25 cellular contexts compared by ENCODE assay signal in genomic region chr6:44473393-44473792, GRCh38.
"Had no signal": no experiment of that assay in that cellular context is flagged by ENCODE, and none has a peak within 500 bp of the region (broad histone marks: within the 10 kb centered on the region; RNA-seq: fewer than 3 reads in every experiment).

No MANE protein-coding gene starts in this region.

- H3K27ac ChIP-seq: esophagus muscularis mucosa, heart right ventricle, lower lobe of right lung, prostate gland, sigmoid colon, thoracic aorta, tibial nerve, upper lobe of right lung, uterus had no signal

- H3K9me3 ChIP-seq: esophagus muscularis mucosa, heart right ventricle, lower lobe of right lung, mucosa of descending colon, prostate gland, sigmoid colon, thoracic aorta, tibial nerve, upper lobe of right lung, uterus had no signal

- DNase-seq: cortex of kidney; foreskin melanocyte; glutamatergic neuron; heart right ventricle; hippocampal formation; left ventricle myocardium superior; lower lobe of right lung; mucosa of descending colon; naive B cell; right cardiac atrium; sigmoid colon; stimulated activated CD4-positive, alpha-beta T cell treated with anti-CD3 and anti-CD28 coated beads, Interleukin-4, amount 100 ng/mL, for 4 hours; stimulated activated naive CD8-positive, alpha-beta T cell treated with anti-CD3 and anti-CD28 coated beads, Interleukin-15, Interleukin-2, amounts not matched to agents 100 U/mL and 50 U/mL, for 24 hours; substantia nigra; upper lobe of right lung; uterus had no signal

- H3K27ac Mint-ChIP-seq: memory B cell; mesothelial cell of epicardium; natural killer cell treated with Interleukin-12 subunit alpha and Interleukin-12 subunit beta and Interleukin-15 and Interleukin-18, amount 100 ng/mL, for 72 hours; stimulated activated memory B cell treated with anti-CD40 and anti-IgM and Interleukin-4, amounts not matched to agents 10 μg/mL and 1 μg/mL and 100 μg/mL, for 72 hours had no signal

- H3K4me3 Mint-ChIP-seq: memory B cell; mesothelial cell of epicardium; naive B cell; natural killer cell treated with Interleukin-12 subunit alpha and Interleukin-12 subunit beta and Interleukin-15 and Interleukin-18, amount 100 ng/mL, for 72 hours; neural crest cell; stimulated activated memory B cell treated with anti-CD40 and anti-IgM and Interleukin-4, amounts not matched to agents 10 μg/mL and 1 μg/mL and 100 μg/mL, for 72 hours had no signal

- ATAC-seq: heart right ventricle; left ventricle myocardium superior; lower lobe of right lung; mucosa of descending colon; natural killer cell treated with Interleukin-12 subunit alpha and Interleukin-12 subunit beta and Interleukin-15 and Interleukin-18, amount 100 ng/mL, for 72 hours; right cardiac atrium; stimulated activated memory B cell treated with anti-CD40 and anti-IgM and Interleukin-4, amounts not matched to agents 10 μg/mL and 1 μg/mL and 100 μg/mL, for 72 hours; stimulated activated naive CD8-positive, alpha-beta T cell treated with anti-CD3 and anti-CD28 coated beads, Interleukin-15, Interleukin-2, amounts not matched to agents 100 U/mL and 50 U/mL, for 24 hours; upper lobe of right lung had no signal

- H3K36me3 ChIP-seq: esophagus muscularis mucosa, heart right ventricle, lower lobe of right lung, prostate gland, sigmoid colon, thoracic aorta, tibial nerve, upper lobe of right lung, uterus had no signal

- H3K9me3 Mint-ChIP-seq: memory B cell; mesothelial cell of epicardium; naive B cell; natural killer cell treated with Interleukin-12 subunit alpha and Interleukin-12 subunit beta and Interleukin-15 and Interleukin-18, amount 100 ng/mL, for 72 hours; neural crest cell; stimulated activated memory B cell treated with anti-CD40 and anti-IgM and Interleukin-4, amounts not matched to agents 10 μg/mL and 1 μg/mL and 100 μg/mL, for 72 hours had no signal

- H3K36me3 Mint-ChIP-seq: memory B cell; mesothelial cell of epicardium; naive B cell; natural killer cell treated with Interleukin-12 subunit alpha and Interleukin-12 subunit beta and Interleukin-15 and Interleukin-18, amount 100 ng/mL, for 72 hours; stimulated activated memory B cell treated with anti-CD40 and anti-IgM and Interleukin-4, amounts not matched to agents 10 μg/mL and 1 μg/mL and 100 μg/mL, for 72 hours had no signal

- H3K4me3 ChIP-seq: esophagus muscularis mucosa, heart right ventricle, lower lobe of right lung, mucosa of descending colon, prostate gland, sigmoid colon, thoracic aorta, tibial nerve, upper lobe of right lung, uterus had no signal

- H3K27me3 ChIP-seq: tibial nerve, upper lobe of right lung, uterus had no signal

- H3K4me1 ChIP-seq: uterus had no signal
